13 cellular contexts compared by ENCODE assay signal in genomic region chr10:76558586-76558985, GRCh38.
DNase-seq lines count a peak whose midpoint lies in the region; ATAC-seq, FAIRE-seq and TF ChIP-seq lines count a peak whose summit lies in the region.
"Had no signal": no experiment of that assay in that cellular context is flagged by ENCODE, and none has a peak within 500 bp of the region (broad histone marks: within the 10 kb centered on the region; RNA-seq: fewer than 3 reads in every experiment).

No MANE protein-coding gene starts in this region.

- dilution Hi-C loops in IMR-90 (cut with HindIII; ENCODE audit: low sequenced_read_pairs, unreplicated experiment): no loop called here

- no CpG with 5 or more reads among the region's 1 CpG for WGBS in IMR-90 (ENCODE audit: extremely low coverage in 2 of 2, insufficient read length in 1 of 2), 2 experiments
- 13 to 42% (median 16%) methylated on average over 1 of the region's 1 CpG for WGBS in stomach, 5 donors

- H3K27me3 ChIP-seq in IMR-90 (ENCODE audit: control insufficient read depth, insufficient read depth, low read length) (peaks cover 15% of the 10 kb centered on the region), astrocyte (ENCODE audit: insufficient read depth, low read length) (no peaks in the 10 kb centered on the region), stomach (no peaks in the 10 kb centered on the region)

- intact Hi-C loops in IMR-90 (cut with micrococcal nuclease) (loop anchor here (2.0 kb wide), 2 partner anchors 24 to 82 kb away; no protein-coding TSS in a partner anchor), stomach (cut with DNase I; ENCODE audit: low total_unique reads) (no loop called here)

- peak overlapping the region; percentile 84; the same call in 1 of the 2 replicates for H3K18ac ChIP-seq in IMR-90 (ENCODE audit: low read depth, low read length)

- CTCF ChIA-PET in IMR-90 (lab: Yijun Ruan, JAX): no interaction called here

- H4K5ac ChIP-seq in IMR-90 (ENCODE audit: low read depth, low read length): peak overlapping the region; percentile 75; the same call in 1 of the 2 replicates

- peak; percentile 80 for DNase-seq in IMR-90
- peak; percentile 94 for DNase-seq in astrocyte (ENCODE audit: low read depth)
- DNase-seq in hepatic stellate cell (ENCODE audit: low spot score): peak; percentile 13
- DNase-seq in stomach: peak; percentile 64
- no peak for DNase-seq in NCI-H345 treated with DMSO at 0.1 percent for 48 hours (lab: John Stamatoyannopoulos, UW; ENCODE audit: unreplicated experiment)
- DNase-seq in activated naive CD4-positive, alpha-beta T cell treated with Interleukin-2 at 50 U/mL for 16 hours: no peak
- DNase-seq in middle frontal gyrus (ENCODE audit: extremely low spot score, low spot score): no peak
- DNase-seq in hippocampal formation (lab: John Stamatoyannopoulos, UW): no peak
- DNase-seq: activated CD4-positive, alpha-beta T cell treated with anti-CD3 and anti-CD28 coated beads, Interleukin-2, amount 10 ng/mL, durations not matched to agents 24 days and 14 days; activated naive CD4-positive, alpha-beta T cell treated with anti-CD3 and anti-CD28 coated beads, Interleukin-2, amount 50 U/mL, for 16 hours; trophoblast cell had no signal

- no peak for TF ChIP-seq CTCF in IMR-90 (conservative IDR thresholded peaks at IDR 0.05; ENCODE audit: low read depth, low read length)
- TF ChIP-seq CTCF in astrocyte (IDR thresholded peaks at IDR 0.05; ENCODE audit: insufficient read depth, low read depth, low read length): no peak
- TF ChIP-seq CTCF in stomach (IDR thresholded peaks at IDR 0.05): no peak

- no peak for TF ChIP-seq RAD21 in IMR-90 (IDR thresholded peaks at IDR 0.05; ENCODE audit: low read length)

- peak overlapping the region; percentile 73; the same call in 1 of the 2 replicates for H4K91ac ChIP-seq in IMR-90 (ENCODE audit: insufficient read depth, low read depth, low read length)

- peaks cover 4% of the 10 kb centered on the region for H3K4me1 Mint-ChIP-seq in astrocyte (ENCODE audit: low read depth, unreplicated experiment)
- H3K4me1 Mint-ChIP-seq: activated CD4-positive, alpha-beta T cell treated with anti-CD3 and anti-CD28 coated beads, Interleukin-2, amount 10 ng/mL, durations not matched to agents 24 days and 14 days; IgD-negative memory B cell had no signal

- H3K9ac ChIP-seq in IMR-90 (ENCODE audit: low read depth, low read length) (peak overlapping the region; percentile 13; the same call in 1 of the 2 replicates), astrocyte (ENCODE audit: low read length) (no peak overlapping the region)

- no TSS peak for BruUV-seq in IMR-90 (replicated peaks; lab: Mats Ljungman, UMichigan)

- H3K4me3 ChIP-seq in IMR-90 (ENCODE audit: insufficient read depth, low read depth, low read length) (no peak overlapping the region), astrocyte (ENCODE audit: insufficient read depth, low read depth, low read length) (no peak overlapping the region), stomach (no peak overlapping the region)

- peak; percentile 63 for ATAC-seq in IMR-90 (ENCODE audit: low read depth)

- H3K23ac ChIP-seq in IMR-90 (ENCODE audit: low read depth, low read length): no peak overlapping the region

- POLR2A ChIA-PET in IMR-90 (lab: Charles Lee; ENCODE audit: unreplicated experiment): no interaction called here

- peak overlapping the region; percentile 71 for H2BK120ac ChIP-seq in IMR-90 (ENCODE audit: low read depth, low read length)

- H3K79me2 ChIP-seq in astrocyte (ENCODE audit: insufficient read depth, low read length): no peaks in the 10 kb centered on the region

- no peak overlapping the region for H2AK5ac ChIP-seq in IMR-90 (ENCODE audit: low read depth, low read length)

- H2AK9ac ChIP-seq in IMR-90 (replicated peaks; ENCODE audit: low read depth, low read length, poor library complexity): no peak overlapping the region

- no peaks in the 10 kb centered on the region for H3K9me3 ChIP-seq in IMR-90 (ENCODE audit: control insufficient read depth, insufficient read depth, low read length)
- no peaks in the 10 kb centered on the region for H3K9me3 ChIP-seq in astrocyte (ENCODE audit: insufficient read depth, low read depth, low read length)
- no peaks in the 10 kb centered on the region for H3K9me3 ChIP-seq in stomach

- H3K4ac ChIP-seq in IMR-90 (ENCODE audit: low read depth, low read length): peak overlapping the region; percentile 48; the same call in 1 of the 2 replicates

- peak overlapping the region; percentile 42 to 72; a peak in 3 of 4 replicates for H4K8ac ChIP-seq in IMR-90 (ENCODE audit: low read depth in 2 of 2, low read length in 2 of 2)

- peaks cover 2% of the 10 kb centered on the region for H3K27me3 Mint-ChIP-seq in astrocyte (ENCODE audit: low read depth, unreplicated experiment)
- H3K27me3 Mint-ChIP-seq: activated CD4-positive, alpha-beta T cell treated with anti-CD3 and anti-CD28 coated beads, Interleukin-2, amount 10 ng/mL, durations not matched to agents 24 days and 14 days had no signal

- H3K9me3 Mint-ChIP-seq in astrocyte (ENCODE audit: unreplicated experiment): no peaks in the 10 kb centered on the region
- H3K9me3 Mint-ChIP-seq: activated CD4-positive, alpha-beta T cell treated with anti-CD3 and anti-CD28 coated beads, Interleukin-2, amount 10 ng/mL, durations not matched to agents 24 days and 14 days; IgD-negative memory B cell had no signal

- TF ChIP-seq POLR2A in IMR-90 (IDR thresholded peaks at IDR 0.05; ENCODE audit: low read depth, low read length) (no peak), stomach (IDR thresholded peaks at IDR 0.05) (no peak)

- peak overlapping the region; percentile 61 for H2BK5ac ChIP-seq in IMR-90 (ENCODE audit: low read depth, low read length, poor library complexity, severe bottlenecking)

- H3K36me3 ChIP-seq in IMR-90 (ENCODE audit: control insufficient read depth, insufficient read depth, low read length) (no peaks in the 10 kb centered on the region), astrocyte (ENCODE audit: insufficient read depth, low read length) (no peaks in the 10 kb centered on the region), stomach (no peaks in the 10 kb centered on the region)

- H3K14ac ChIP-seq in IMR-90 (replicated peaks; ENCODE audit: low read depth, low read length): peak overlapping the region; percentile 45

- in situ Hi-C loops in IMR-90 (cut with MboI; ENCODE audit: low sequenced_read_pairs): loop anchor here (10.0 to 25.0 kb wide), 3 partner anchors 429 to 1146 kb away; partner anchors contain the start of gene ZNF503

- H4K20me1 ChIP-seq in IMR-90 (ENCODE audit: insufficient read depth, low read length): no peaks in the 10 kb centered on the region
- H4K20me1 ChIP-seq in astrocyte (ENCODE audit: insufficient read depth, low read length): no peaks in the 10 kb centered on the region

- H3K4me2 ChIP-seq in IMR-90 (ENCODE audit: low read depth, low read length): peak overlapping the region; percentile 55; the same call in 1 of the 2 replicates
- peak overlapping the region; percentile 41 for H3K4me2 ChIP-seq in astrocyte (ENCODE audit: low read length)

- no peaks in the 10 kb centered on the region for H3K79me1 ChIP-seq in IMR-90 (ENCODE audit: low read depth in 1 of 2, low read length in 2 of 2)

- no peaks in the 10 kb centered on the region for H3K36me3 Mint-ChIP-seq in astrocyte (ENCODE audit: low read depth, unreplicated experiment)
- H3K36me3 Mint-ChIP-seq: IgD-negative memory B cell had no signal

- peaks cover 17% of the 10 kb centered on the region for H3K9me1 ChIP-seq in IMR-90 (ENCODE audit: insufficient read depth, low read length)

- peak overlapping the region; percentile 48; the same call in 1 of the 2 replicates for H3K27ac ChIP-seq in IMR-90 (ENCODE audit: insufficient read depth, low read length)
- H3K27ac ChIP-seq in astrocyte (ENCODE audit: low read depth, low read length): no peak overlapping the region
- H3K27ac ChIP-seq in stomach: peak overlapping the region in 4 of 5 donors; percentile 0 to 71 (median 34)

- H2AFZ ChIP-seq in IMR-90 (replicated peaks; ENCODE audit: low read length, poor library complexity) (no peak overlapping the region), astrocyte (ENCODE audit: low read depth, low read length) (no peak overlapping the region)

- H3K56ac ChIP-seq in IMR-90 (ENCODE audit: extremely low read depth, insufficient read depth, low read length): no peak overlapping the region; the same call in 1 of the 2 replicates

- no peak for TF ChIP-seq EP300 in stomach (IDR thresholded peaks at IDR 0.05)

- H2BK15ac ChIP-seq in IMR-90 (ENCODE audit: low read depth, low read length): peak overlapping the region; percentile 69; the same call in 2 of the 3 replicates

- no peak overlapping the region for H3K4me3 Mint-ChIP-seq in astrocyte (ENCODE audit: unreplicated experiment)
- H3K4me3 Mint-ChIP-seq: activated CD4-positive, alpha-beta T cell treated with anti-CD3 and anti-CD28 coated beads, Interleukin-2, amount 10 ng/mL, durations not matched to agents 24 days and 14 days; IgD-negative memory B cell had no signal

- H3K4me1 ChIP-seq in IMR-90 (ENCODE audit: control insufficient read depth, insufficient read depth, low read length) (peaks cover 19% of the 10 kb centered on the region), astrocyte (ENCODE audit: insufficient read depth, low read length) (peaks cover 12% of the 10 kb centered on the region), stomach (peaks cover 15 to 31% (median 18%) of the 10 kb centered on the region in 4 donors)

- FAIRE-seq in astrocyte (lab: Jason Lieb, UNC): no peak
- FAIRE-seq: keratinocyte had no signal

- peak overlapping the region; percentile 44; the same call in 1 of the 2 replicates for H2BK20ac ChIP-seq in IMR-90 (ENCODE audit: low read depth, low read length)

- no peak overlapping the region for H3K27ac Mint-ChIP-seq in astrocyte (ENCODE audit: unreplicated experiment)
- H3K27ac Mint-ChIP-seq: activated CD4-positive, alpha-beta T cell treated with anti-CD3 and anti-CD28 coated beads, Interleukin-2, amount 10 ng/mL, durations not matched to agents 24 days and 14 days; IgD-negative memory B cell had no signal

TF ChIP-seq in IMR-90, 13 proteins besides CTCF, POLR2A, EP300 and RAD21:
- no peak for TF ChIP-seq MAZ (IDR thresholded peaks at IDR 0.05; ENCODE audit: borderline replicate concordance, low read depth, low read length)
- peak; percentile 82 for TF ChIP-seq CEBPB (IDR thresholded peaks at IDR 0.05; ENCODE audit: low read depth, low read length)

Comparison
In these comparisons a context has a peak if more than half of its experiments do, and no peak if none do; other contexts are left out.
1. DNase-seq: peak in IMR-90 (single experiment), astrocyte (single experiment), hepatic stellate cell (single experiment) and stomach (single experiment); none in NCI-H345 treated with DMSO at 0.1 percent for 48 hours (single experiment), activated naive CD4-positive, alpha-beta T cell treated with Interleukin-2 at 50 U/mL for 16 hours (single experiment), middle frontal gyrus (single experiment) and hippocampal formation (0 of 2).